ENCODE assay signal across 15 cellular contexts in the genomic region with DNA sequence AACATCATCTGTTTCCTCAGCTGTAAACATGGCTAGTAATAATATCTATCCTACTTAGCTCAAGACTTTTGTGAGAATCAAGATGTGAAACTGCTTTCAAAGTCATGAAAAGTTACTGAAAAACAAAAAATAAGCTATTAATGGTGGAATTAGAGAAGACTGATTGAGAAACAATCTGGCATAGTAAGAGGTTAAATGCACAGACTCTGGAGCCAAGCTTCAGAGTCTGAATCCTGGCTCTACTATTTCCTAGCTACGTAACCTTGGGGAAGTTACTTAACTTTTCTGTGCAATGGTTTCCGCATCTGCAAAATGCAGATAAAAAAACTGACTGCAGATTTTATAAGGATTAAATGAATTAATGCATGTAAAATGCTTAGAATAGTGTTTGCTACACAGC. TPM values are rescaled to one million over a fixed set of nuclear protein-coding genes. Genes with fewer than 3 reads are reported as not detected.
A peak's percentile ranks its signal among the peaks of the same experiment; 100 is the strongest.
DNase-seq lines count a peak whose midpoint lies in the region; ATAC-seq and TF ChIP-seq lines count a peak whose summit lies in the region.
"Had no signal": no experiment of that assay in that cellular context is flagged by ENCODE, and none has a peak within 500 bp of the region (broad histone marks: within the 10 kb centered on the region; RNA-seq: fewer than 3 reads in every experiment).

No MANE protein-coding gene starts in this region.

- H3K9ac ChIP-seq in PC-3 (ENCODE audit: low read length): peak overlapping the region; percentile 55
- H3K9ac ChIP-seq: SK-N-SH had no signal

- H3K36me3 ChIP-seq in PC-3 (ENCODE audit: low read depth, low read length): peaks cover 35% of the 10 kb centered on the region

- no peaks in the 10 kb centered on the region for H3K27me3 ChIP-seq in PC-3 (ENCODE audit: low read length)
- H3K27me3 ChIP-seq: colonic mucosa, foreskin keratinocyte had no signal

- no peaks in the 10 kb centered on the region for H4K20me1 ChIP-seq in PC-3 (ENCODE audit: low read length)

- no peaks in the 10 kb centered on the region for H3K9me3 ChIP-seq in PC-3 (ENCODE audit: low read length)
- H3K9me3 ChIP-seq: colonic mucosa, SK-N-SH had no signal

- no peak for TF ChIP-seq POLR2A in erythroblast (IDR thresholded peaks at IDR 0.05; ENCODE audit: low read length)

- H3K27ac ChIP-seq in PC-3 (ENCODE audit: low read length): peak overlapping the region; percentile 75
- H3K27ac ChIP-seq: colonic mucosa, foreskin keratinocyte had no signal

- CTCF ChIA-PET in PC-3 (lab: Charles Lee): interaction anchor here (0.5 kb wide), 1 partner anchor 188 kb away, joined by 3 read pairs; no protein-coding TSS in a partner anchor

- BruUV-seq in PC-3 (replicated peaks; lab: Mats Ljungman, UMichigan): no TSS peak

- ATAC-seq in PC-3: no peak
- ATAC-seq in Right ventricle myocardium superior (ENCODE audit: poor library complexity): peak; percentile 48
- ATAC-seq in omental fat pad (ENCODE audit: low FRiP score): peak; percentile 59
- ATAC-seq in HG02885 (IDR thresholded peaks at IDR 0.05; ENCODE audit: poor library complexity, unreplicated experiment): no peak
- ATAC-seq: foreskin keratinocyte, HCT116 had no signal

- DNase-seq in AG10803 (ENCODE audit: low read depth) (peak; percentile 31), PC-3 (no peak), Right ventricle myocardium superior (no peak), omental fat pad (ENCODE audit: low spot score) (no peak), erythroblast (lab: John Stamatoyannopoulos, UW) (no peak), OCI-M2 (lab: John Stamatoyannopoulos, UW; ENCODE audit: unreplicated experiment) (no peak), NCI-H2107 (lab: John Stamatoyannopoulos, UW) (no peak)
- DNase-seq: colonic mucosa; foreskin keratinocyte; NCI-H1417 treated with DMSO at 0.1 percent for 48 hours; NCI-H82; SK-N-SH; stimulated activated CD8-positive, alpha-beta memory T cell treated with anti-CD3 and anti-CD28 coated beads, Interleukin-4, amount 100 ng/mL, for 48 hours had no signal

- intact Hi-C loops in PC-3 (cut with micrococcal nuclease): no loop called here
- intact Hi-C loops in Right ventricle myocardium superior (cut with DNase I): no loop called here

- 0 out of 2 replicates have a peak overlapping the region, but pooled peaks have one; percentile 9 for H3K4me2 ChIP-seq in PC-3 (ENCODE audit: low read length)
- H3K4me2 ChIP-seq: SK-N-SH had no signal

- no peaks in the 10 kb centered on the region for H3F3A ChIP-seq in PC-3 (ENCODE audit: low read length, unreplicated experiment)

- no peak overlapping the region for H2AFZ ChIP-seq in PC-3 (ENCODE audit: low read length)

- POLR2A ChIA-PET in PC-3 (lab: Charles Lee; ENCODE audit: unreplicated experiment): no interaction called here

- H3K9me2 ChIP-seq in PC-3 (replicated peaks; ENCODE audit: low read length): no peaks in the 10 kb centered on the region
- H3K9me2 ChIP-seq: SK-N-SH had no signal

- H3K4me1 ChIP-seq in PC-3 (ENCODE audit: insufficient read depth, low read length): peaks cover 16% of the 10 kb centered on the region
- H3K4me1 ChIP-seq: colonic mucosa, foreskin keratinocyte had no signal

- TF ChIP-seq CTCF in AG10803 (conservative IDR thresholded peaks at IDR 0.05; ENCODE audit: low read length) (no peak), PC-3 (conservative IDR thresholded peaks at IDR 0.05; ENCODE audit: low read depth, low read length) (no peak), omental fat pad (IDR thresholded peaks at IDR 0.05) (no peak)

- peaks cover 9% of the 10 kb centered on the region for H3K79me2 ChIP-seq in PC-3 (ENCODE audit: low read length)

- H3K4me3 ChIP-seq in AG10803 (ENCODE audit: low read length) (no peak overlapping the region), PC-3 (ENCODE audit: low read length) (no peak overlapping the region)
- H3K4me3 ChIP-seq: colonic mucosa had no signal

RNA-seq across cellular contexts. Expression of a gene that starts 28.8 kb away (rescaled TPM):
- total RNA-seq in PC-3 (2014; rRNA removed) (54.7 and 69.1 TPM in 2 replicates), Right ventricle myocardium superior (150 TPM), omental fat pad (10 to 100 TPM; 41.8 to 78.8 (median 55.0) TPM)

Comparison
In these comparisons a context has a peak if more than half of its experiments do, and no peak if none do; other contexts are left out.
1. ATAC-seq: peak in Right ventricle myocardium superior (single experiment) and omental fat pad (single experiment); none in PC-3 (single experiment) and HG02885 (single experiment).